ENCODE assay signal across 8 cellular contexts in genomic region chr16:85759631-85760419, GRCh38. TPM values are rescaled to one million over a fixed set of nuclear protein-coding genes. Genes with fewer than 3 reads are reported as not detected.
DNase-seq lines count a peak whose midpoint lies in the region; ATAC-seq and TF ChIP-seq lines count a peak whose summit lies in the region.

No MANE protein-coding gene starts in this region.

- no peaks in the 10 kb centered on the region for H3K9me3 ChIP-seq in OCI-LY3 (ENCODE audit: insufficient read depth, low read length)

- H3K27me3 ChIP-seq in OCI-LY3 (ENCODE audit: low read depth, low read length): peaks cover 68% of the 10 kb centered on the region

- ATAC-seq in Right ventricle myocardium superior (ENCODE audit: poor library complexity): peak; percentile 45
- no peak for ATAC-seq in left ventricle myocardium superior
- peak; percentile 29 for ATAC-seq in stimulated activated effector memory CD8-positive, alpha-beta T cell treated with anti-CD3 and anti-CD28 coated beads, Interleukin-12 subunit alpha, Interleukin-12 subunit beta, amount 100 ng/mL, for 72 hours
- no peak for ATAC-seq in HG03565 (IDR thresholded peaks at IDR 0.05; ENCODE audit: unreplicated experiment)

- no peaks in the 10 kb centered on the region for H3K79me2 ChIP-seq in OCI-LY3 (ENCODE audit: low read length)

- no peaks in the 10 kb centered on the region for H3K9me3 Mint-ChIP-seq in stimulated activated effector memory CD8-positive, alpha-beta T cell treated with anti-CD3 and anti-CD28 coated beads, Interleukin-12 subunit alpha, Interleukin-12 subunit beta, amount 100 ng/mL, for 72 hours

- H3K9ac ChIP-seq in OCI-LY3 (ENCODE audit: low read length): no peak overlapping the region

- peak overlapping the region; percentile 50 for H3K4me2 ChIP-seq in OCI-LY3 (ENCODE audit: low read length)

- DNase-seq in Right ventricle myocardium superior (no peak), left ventricle myocardium superior (no peak), erythroblast (lab: John Stamatoyannopoulos, UW) (peak; percentile 33 to 56), DMS79 treated with DMSO at 0.1 percent for 48 hours (lab: John Stamatoyannopoulos, UW) (no peak), NCI-H226 (no peak)
- no peak for DNase-seq in stimulated activated effector memory CD8-positive, alpha-beta T cell treated with anti-CD3 and anti-CD28 coated beads, Interleukin-12 subunit alpha, Interleukin-12 subunit beta, amount 100 ng/mL, for 72 hours (ENCODE audit: low spot score in 2 of 2)

- TF ChIP-seq POLR2A in erythroblast (IDR thresholded peaks at IDR 0.05; ENCODE audit: low read length): no peak

- no peaks in the 10 kb centered on the region for H3K36me3 ChIP-seq in OCI-LY3 (replicated peaks; ENCODE audit: low read depth, low read length)

- no peak overlapping the region for H3K4me3 Mint-ChIP-seq in stimulated activated effector memory CD8-positive, alpha-beta T cell treated with anti-CD3 and anti-CD28 coated beads, Interleukin-12 subunit alpha, Interleukin-12 subunit beta, amount 100 ng/mL, for 72 hours

- H2AFZ ChIP-seq in OCI-LY3 (ENCODE audit: low read depth, low read length): no peak overlapping the region

- H3K27ac ChIP-seq in OCI-LY3 (ENCODE audit: low read length): no peak overlapping the region

- H3K27ac Mint-ChIP-seq in stimulated activated effector memory CD8-positive, alpha-beta T cell treated with anti-CD3 and anti-CD28 coated beads, Interleukin-12 subunit alpha, Interleukin-12 subunit beta, amount 100 ng/mL, for 72 hours: no peak overlapping the region

- peaks cover 26% of the 10 kb centered on the region for H3K4me1 Mint-ChIP-seq in stimulated activated effector memory CD8-positive, alpha-beta T cell treated with anti-CD3 and anti-CD28 coated beads, Interleukin-12 subunit alpha, Interleukin-12 subunit beta, amount 100 ng/mL, for 72 hours

- peak overlapping the region; percentile 38; the same call in 1 of the 2 replicates for H3K4me3 ChIP-seq in OCI-LY3 (ENCODE audit: low read length)

- no peaks in the 10 kb centered on the region for H3K36me3 Mint-ChIP-seq in stimulated activated effector memory CD8-positive, alpha-beta T cell treated with anti-CD3 and anti-CD28 coated beads, Interleukin-12 subunit alpha, Interleukin-12 subunit beta, amount 100 ng/mL, for 72 hours

- H4K20me1 ChIP-seq in OCI-LY3 (ENCODE audit: insufficient read depth, low read length): peaks cover 3% of the 10 kb centered on the region; the same call in 1 of the 2 replicates

- TF ChIP-seq CTCF in OCI-LY3 (IDR thresholded peaks at IDR 0.05; ENCODE audit: low read depth, low read length): peak; percentile 61

- intact Hi-C loops in Right ventricle myocardium superior (cut with DNase I) (no loop called here), left ventricle myocardium superior (cut with micrococcal nuclease) (no loop called here)

- H3K4me1 ChIP-seq in OCI-LY3 (ENCODE audit: low read length): peaks cover 47% of the 10 kb centered on the region

RNA-seq across cellular contexts. Expression of gene C16orf74, which starts 8.9 kb away (rescaled TPM):
- total RNA-seq in Right ventricle myocardium superior (2.3 TPM), left ventricle myocardium superior (1.7 TPM)

RNA-seq across cellular contexts. Expression of gene EMC8, which starts 39.5 kb away (rescaled TPM):
- total RNA-seq in Right ventricle myocardium superior (21.8 TPM), left ventricle myocardium superior (25.4 TPM)

RNA-seq across cellular contexts. Expression of gene COX4I1, which starts 39.7 kb away (rescaled TPM):
- 2,159 TPM for total RNA-seq in Right ventricle myocardium superior
- 2,116 TPM for total RNA-seq in left ventricle myocardium superior

Comparison
In these comparisons a context has a peak if more than half of its experiments do, and no peak if none do; other contexts are left out.
1. ATAC-seq: peak in Right ventricle myocardium superior (single experiment) and stimulated activated effector memory CD8-positive, alpha-beta T cell treated with anti-CD3 and anti-CD28 coated beads, Interleukin-12 subunit alpha, Interleukin-12 subunit beta, amount 100 ng/mL, for 72 hours (single experiment); none in left ventricle myocardium superior (single experiment) and HG03565 (single experiment).
2. DNase-seq: peak in erythroblast (2 of 2); none in Right ventricle myocardium superior (single experiment), left ventricle myocardium superior (single experiment), stimulated activated effector memory CD8-positive, alpha-beta T cell treated with anti-CD3 and anti-CD28 coated beads, Interleukin-12 subunit alpha, Interleukin-12 subunit beta, amount 100 ng/mL, for 72 hours (0 of 2), DMS79 treated with DMSO at 0.1 percent for 48 hours (single experiment) and NCI-H226 (single experiment).